ENCODE assay signal across 14 cellular contexts in the genomic region with DNA sequence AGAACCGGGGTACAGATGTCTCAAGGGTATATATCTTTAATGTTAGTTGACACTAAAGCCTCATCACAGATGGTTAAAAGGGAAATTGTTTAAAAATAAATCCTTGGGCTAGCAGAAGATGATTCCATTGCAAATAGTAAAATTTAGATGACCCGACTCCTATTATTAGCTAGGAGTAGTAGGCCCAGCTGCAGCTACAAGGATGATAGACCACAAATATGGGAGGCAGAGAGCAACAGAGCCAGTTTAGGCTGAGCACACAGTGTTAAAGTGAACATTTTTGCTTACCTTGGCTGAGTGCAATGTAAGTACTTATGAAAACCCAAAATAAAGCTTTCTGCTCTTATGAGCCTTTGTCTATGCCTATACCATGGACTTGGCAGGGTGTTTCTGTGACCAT.
DNase-seq lines count a peak whose midpoint lies in the region; ATAC-seq and TF ChIP-seq lines count a peak whose summit lies in the region.
"Had no signal": no experiment of that assay in that cellular context is flagged by ENCODE, and none has a peak within 500 bp of the region (broad histone marks: within the 10 kb centered on the region; RNA-seq: fewer than 3 reads in every experiment).

No MANE protein-coding gene starts in this region.

- H3K36me3 ChIP-seq in GM23338 (ENCODE audit: insufficient read depth) (no peaks in the 10 kb centered on the region), osteoblast (ENCODE audit: insufficient read depth, low read length) (no peaks in the 10 kb centered on the region)
- H3K36me3 ChIP-seq: BE2C, HAP-1 had no signal

- H3K27ac ChIP-seq in GM23338 (ENCODE audit: low read depth) (no peak overlapping the region), osteoblast (ENCODE audit: low read depth, low read length) (no peak overlapping the region)

- H3K4me1 Mint-ChIP-seq in GM23338 (no peaks in the 10 kb centered on the region), chondrocyte (ENCODE audit: low read depth) (peaks cover 30% of the 10 kb centered on the region), CD14-positive monocyte (no peaks in the 10 kb centered on the region)

- H3F3A ChIP-seq in GM23338 (replicated peaks; ENCODE audit: low read depth) = no peaks in the 10 kb centered on the region

- no peak overlapping the region for H3K4me2 ChIP-seq in GM23338
- H3K4me2 ChIP-seq in osteoblast (ENCODE audit: insufficient read depth, low read length) = no peak overlapping the region

- H3K36me3 Mint-ChIP-seq in GM23338 (ENCODE audit: low read depth) (no peaks in the 10 kb centered on the region), chondrocyte (ENCODE audit: low read depth) (no peaks in the 10 kb centered on the region), CD14-positive monocyte (no peaks in the 10 kb centered on the region)
- H3K36me3 Mint-ChIP-seq: CD8-positive, alpha-beta T cell had no signal

- H3K9me3 Mint-ChIP-seq in GM23338 (no peaks in the 10 kb centered on the region), chondrocyte (ENCODE audit: low read depth) (no peaks in the 10 kb centered on the region), CD14-positive monocyte (no peaks in the 10 kb centered on the region)
- H3K9me3 Mint-ChIP-seq: CD8-positive, alpha-beta T cell had no signal

- H3K4me3 ChIP-seq in GM23338 = no peak overlapping the region
- no peak overlapping the region for H3K4me3 ChIP-seq in osteoblast (ENCODE audit: insufficient read depth, low read length)
- H3K4me3 ChIP-seq: GM12878, HAP-1 had no signal

- no peak overlapping the region for H3K4me3 Mint-ChIP-seq in GM23338
- H3K4me3 Mint-ChIP-seq in chondrocyte (ENCODE audit: unreplicated experiment) = no peak overlapping the region
- H3K4me3 Mint-ChIP-seq in CD14-positive monocyte = no peak overlapping the region
- H3K4me3 Mint-ChIP-seq: CD8-positive, alpha-beta T cell had no signal

- H3K27me3 ChIP-seq in GM23338 (ENCODE audit: insufficient read depth) = no peaks in the 10 kb centered on the region
- no peaks in the 10 kb centered on the region for H3K27me3 ChIP-seq in osteoblast (ENCODE audit: insufficient read depth, low read length)
- H3K27me3 ChIP-seq: BE2C had no signal

- no peak for DNase-seq in GM23338 (ENCODE audit: low spot score)
- no peak for DNase-seq in chondrocyte (ENCODE audit: low spot score)
- no peak for DNase-seq in osteoblast (ENCODE audit: insufficient read length, low spot score, missing footprints)
- no peak for DNase-seq in inferior parietal cortex (ENCODE audit: extremely low spot score)
- no peak for DNase-seq in CD14-positive monocyte (ENCODE audit: low spot score)
- DNase-seq in posterior cingulate gyrus = no peak
- no peak for DNase-seq in activated CD8-positive, alpha-beta memory T cell treated with anti-CD3 and anti-CD28 coated beads for 24 hours
- DNase-seq: ACHN; BE2C; Calu3; CD8-positive, alpha-beta T cell; DMS79 treated with DMSO at 0.1 percent for 48 hours had no signal

- no peak overlapping the region for H3K27ac Mint-ChIP-seq in GM23338
- H3K27ac Mint-ChIP-seq in chondrocyte (ENCODE audit: unreplicated experiment) = peak overlapping the region; percentile 57
- H3K27ac Mint-ChIP-seq in CD14-positive monocyte = no peak overlapping the region
- H3K27ac Mint-ChIP-seq: CD8-positive, alpha-beta T cell had no signal

- ATAC-seq in GM23338 = no peak
- ATAC-seq: CD8-positive, alpha-beta T cell; GM12878 had no signal

- no peaks in the 10 kb centered on the region for H3K4me1 ChIP-seq in GM23338 (ENCODE audit: insufficient read depth)
- H3K4me1 ChIP-seq in osteoblast (ENCODE audit: insufficient read depth, low read length) = no peaks in the 10 kb centered on the region
- H3K4me1 ChIP-seq: HAP-1 had no signal

- H4K20me1 ChIP-seq in GM23338 (replicated peaks; ENCODE audit: insufficient read depth) = no peaks in the 10 kb centered on the region
- H4K20me1 ChIP-seq in osteoblast (ENCODE audit: insufficient read depth, low read length) = no peaks in the 10 kb centered on the region

- H3K9me3 ChIP-seq in osteoblast (ENCODE audit: low read depth, low read length) = no peaks in the 10 kb centered on the region
- H3K9me3 ChIP-seq: BE2C, HAP-1 had no signal

- no peak for TF ChIP-seq CTCF in GM23338 (conservative IDR thresholded peaks at IDR 0.05; ENCODE audit: low read depth in 2 of 2)
- no peak for TF ChIP-seq CTCF in chondrocyte (IDR thresholded peaks at IDR 0.05)
- no peak for TF ChIP-seq CTCF in osteoblast (IDR thresholded peaks at IDR 0.05; ENCODE audit: extremely low read depth, low read depth, low read length)
- no peak for TF ChIP-seq CTCF in CD14-positive monocyte (IDR thresholded peaks at IDR 0.05)

- intact Hi-C loops in CD14-positive monocyte (cut with micrococcal nuclease) = no loop called here
- intact Hi-C loops in posterior cingulate gyrus (cut with DNase I) = no loop called here

- peak overlapping the region; percentile 11; the same call in 1 of the 2 replicates for H2AFZ ChIP-seq in GM23338
- H2AFZ ChIP-seq in osteoblast (ENCODE audit: low read length) = peak overlapping the region; percentile 75

- no peaks in the 10 kb centered on the region for H3K9me2 ChIP-seq in GM23338 (ENCODE audit: insufficient read depth)

- H3K27me3 Mint-ChIP-seq in GM23338 (ENCODE audit: insufficient read depth, low read depth, poor library complexity) (peaks cover 1% of the 10 kb centered on the region), chondrocyte (ENCODE audit: low read depth) (no peaks in the 10 kb centered on the region), CD14-positive monocyte (ENCODE audit: low read depth in 3 of 3) (no peaks in the 10 kb centered on the region)

- H3K79me2 ChIP-seq in GM23338 (replicated peaks; ENCODE audit: insufficient read depth) (no peaks in the 10 kb centered on the region), osteoblast (ENCODE audit: insufficient read depth, low read length) (no peaks in the 10 kb centered on the region)

TF ChIP-seq in GM23338, 12 proteins besides CTCF, POLR2A, EP300 and RAD21:
- TF ChIP-seq JUNB (IDR thresholded peaks at IDR 0.05; ENCODE audit: unreplicated experiment) = no peak
- no peak for TF ChIP-seq EZH2 (IDR thresholded peaks at IDR 0.05; ENCODE audit: low read depth, unreplicated experiment)
- no peak for TF ChIP-seq ZNF114 (CRISPR knock-in tag; IDR thresholded peaks at IDR 0.05)
